Comparison of ENCODE assay signal across 8 cellular contexts in genomic region chr4:122542411-122543236, GRCh38.
DNase-seq lines count a peak whose midpoint lies in the region; ATAC-seq and TF ChIP-seq lines count a peak whose summit lies in the region.

No MANE protein-coding gene starts in this region.

- ATAC-seq in GM21447 (IDR thresholded peaks at IDR 0.05; ENCODE audit: unreplicated experiment) = peak; percentile 90
- ATAC-seq in HG03521 (IDR thresholded peaks at IDR 0.05; ENCODE audit: unreplicated experiment) = peak; percentile 85
- ATAC-seq in naive thymus-derived CD8-positive, alpha-beta T cell = no peak
- ATAC-seq in left lobe of liver = no peak

- TF ChIP-seq CTCF in GM13976 (IDR thresholded peaks at IDR 0.05; ENCODE audit: borderline replicate concordance, control extremely low read depth, extremely low read depth, insufficient read depth, missing control alignments) = no peak

- POLR2A ChIA-PET in naive thymus-derived CD8-positive, alpha-beta T cell (lab: Charles Lee) = no interaction called here

- no peak overlapping the region for H3K4me3 Mint-ChIP-seq in naive thymus-derived CD8-positive, alpha-beta T cell

- H3K27me3 Mint-ChIP-seq in naive thymus-derived CD8-positive, alpha-beta T cell = peaks cover 0 to 1% (median 0%) of the 10 kb centered on the region in 5 donors

- H3K9me3 Mint-ChIP-seq in naive thymus-derived CD8-positive, alpha-beta T cell = peaks cover 0 to 4% (median 0%) of the 10 kb centered on the region in 9 donors

- H3K36me3 Mint-ChIP-seq in naive thymus-derived CD8-positive, alpha-beta T cell = no peaks in the 10 kb centered on the region

- peaks cover 0 to 15% (median 0%) of the 10 kb centered on the region in 4 donors for H3K4me1 Mint-ChIP-seq in naive thymus-derived CD8-positive, alpha-beta T cell

- DNase-seq in GM13976 (ENCODE audit: low spot score) (peak; percentile 47), fibroblast of peridontal ligament (ENCODE audit: extremely low read depth) (peak; percentile 48), islet precursor cell (no peak), NCI-H345 treated with DMSO at 0.1 percent for 48 hours (lab: John Stamatoyannopoulos, UW; ENCODE audit: unreplicated experiment) (no peak), left lobe of liver (ENCODE audit: low spot score) (no peak)
- DNase-seq in naive thymus-derived CD8-positive, alpha-beta T cell = no peak

- no peak overlapping the region for H3K27ac Mint-ChIP-seq in naive thymus-derived CD8-positive, alpha-beta T cell

- in situ Hi-C loops in GM13976 (cut with MboI; ENCODE audit: low sequenced_read_pairs, unreplicated experiment) = no loop called here

Comparison
In these comparisons a context has a peak if more than half of its experiments do, and no peak if none do; other contexts are left out.
1. DNase-seq: peak in GM13976 (single experiment) and fibroblast of peridontal ligament (single experiment); none in naive thymus-derived CD8-positive, alpha-beta T cell (0 of 10), islet precursor cell (single experiment), NCI-H345 treated with DMSO at 0.1 percent for 48 hours (single experiment) and left lobe of liver (single experiment).
2. ATAC-seq: peak in GM21447 (single experiment) and HG03521 (single experiment); none in naive thymus-derived CD8-positive, alpha-beta T cell (0 of 2) and left lobe of liver (single experiment).